In the genomic region with DNA sequence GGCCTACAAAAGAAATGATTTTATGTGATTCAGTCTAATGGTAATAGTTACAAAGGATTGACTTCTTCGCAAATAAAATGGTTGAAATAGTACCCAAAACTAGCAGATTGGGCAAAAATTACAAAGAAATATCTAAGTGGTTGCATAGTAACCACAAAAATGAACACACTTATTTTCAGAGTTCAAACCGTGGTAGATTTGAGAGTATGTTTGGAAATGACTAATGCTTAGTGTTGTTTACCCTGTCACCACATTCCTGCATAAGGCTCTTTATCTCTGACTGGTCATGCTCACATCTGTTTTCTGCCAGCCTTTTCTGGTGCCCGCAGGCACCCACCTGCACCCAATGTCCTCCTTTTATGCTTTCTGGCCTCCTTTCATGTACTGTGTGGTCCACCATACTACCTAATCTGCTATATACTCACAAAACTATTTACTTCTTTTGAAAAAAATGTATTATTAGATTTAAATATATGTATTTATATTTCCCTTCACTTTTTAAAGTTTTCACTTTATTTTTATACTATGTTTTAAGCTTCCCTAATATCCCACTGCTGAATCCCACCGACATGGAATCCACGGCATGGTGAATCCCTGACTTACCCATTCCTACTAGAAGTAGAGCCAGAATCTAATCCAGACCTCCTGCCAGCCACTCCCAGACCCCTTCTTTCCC, we compare ENCODE assay signal across 9 cellular contexts. TPM values are rescaled to one million over a fixed set of nuclear protein-coding genes. Genes with fewer than 3 reads are reported as not detected.
DNase-seq lines count a peak whose midpoint lies in the region; ATAC-seq and TF ChIP-seq lines count a peak whose summit lies in the region.
"Had no signal": no experiment of that assay in that cellular context is flagged by ENCODE, and none has a peak within 500 bp of the region (broad histone marks: within the 10 kb centered on the region; RNA-seq: fewer than 3 reads in every experiment).

No MANE protein-coding gene starts in this region.

- H3K36me3 ChIP-seq in breast epithelium = no peaks in the 10 kb centered on the region
- H3K36me3 ChIP-seq in Panc1 (ENCODE audit: control insufficient read depth, insufficient read depth, low read length) = no peaks in the 10 kb centered on the region
- no peaks in the 10 kb centered on the region for H3K36me3 ChIP-seq in gastroesophageal sphincter

- in situ Hi-C loops in Panc1 (cut with HindIII; ENCODE audit: low pct_unique_long_range_greater_than_20kb, low sequenced_read_pairs) = no loop called here

- no peak overlapping the region for H3K27ac ChIP-seq in breast epithelium
- peak overlapping the region; percentile 77 for H3K27ac ChIP-seq in Panc1 (ENCODE audit: low read length)
- H3K27ac ChIP-seq in gastroesophageal sphincter = no peak overlapping the region

- H3K9me3 ChIP-seq in breast epithelium (no peaks in the 10 kb centered on the region), Panc1 (ENCODE audit: control insufficient read depth, insufficient read depth, low read depth, low read length) (no peaks in the 10 kb centered on the region), gastroesophageal sphincter (no peaks in the 10 kb centered on the region)
- H3K9me3 ChIP-seq: heart left ventricle had no signal

- TF ChIP-seq CTCF in MCF 10A (IDR thresholded peaks at IDR 0.05; ENCODE audit: unreplicated experiment) (no peak), breast epithelium (IDR thresholded peaks at IDR 0.05) (no peak), Panc1 (IDR thresholded peaks at IDR 0.05) (no peak), choroid plexus epithelial cell (conservative IDR thresholded peaks at IDR 0.05; ENCODE audit: low read depth, low read length) (no peak), gastroesophageal sphincter (IDR thresholded peaks at IDR 0.05) (no peak)

- H3K36me3 Mint-ChIP-seq in MCF 10A (ENCODE audit: insufficient read depth, unreplicated experiment) = peaks cover 6% of the 10 kb centered on the region

- no peak overlapping the region for H3K4me3 Mint-ChIP-seq in MCF 10A (ENCODE audit: unreplicated experiment)

- H3K4me1 ChIP-seq in breast epithelium = no peaks in the 10 kb centered on the region
- peaks cover 4% of the 10 kb centered on the region; the same call in 1 of the 2 replicates for H3K4me1 ChIP-seq in Panc1 (ENCODE audit: control insufficient read depth, insufficient read depth, low read length)
- no peaks in the 10 kb centered on the region for H3K4me1 ChIP-seq in gastroesophageal sphincter

- intact Hi-C loops in MCF 10A (cut with micrococcal nuclease) (loop anchor here (5.0 kb wide), 1 partner anchor 172 kb away; no protein-coding TSS in a partner anchor), breast epithelium (cut with DNase I; ENCODE audit: low total_unique reads) (no loop called here), Panc1 (cut with micrococcal nuclease; ENCODE audit: unreplicated experiment) (no loop called here)

- H3K4me3 ChIP-seq in breast epithelium = no peak overlapping the region
- H3K4me3 ChIP-seq in Panc1 (ENCODE audit: low read depth in 2 of 2, low read length in 2 of 2) = no peak overlapping the region
- no peak overlapping the region for H3K4me3 ChIP-seq in choroid plexus epithelial cell (ENCODE audit: low read depth, low read length)
- no peak overlapping the region for H3K4me3 ChIP-seq in gastroesophageal sphincter
- H3K4me3 ChIP-seq: heart left ventricle had no signal

- TF ChIP-seq POLR2A in breast epithelium (IDR thresholded peaks at IDR 0.05) = no peak
- no peak for TF ChIP-seq POLR2A in gastroesophageal sphincter (IDR thresholded peaks at IDR 0.05)

- peaks cover 23% of the 10 kb centered on the region for H3K9me3 Mint-ChIP-seq in MCF 10A (ENCODE audit: unreplicated experiment)

- BruUV-seq in MCF 10A (replicated peaks; lab: Mats Ljungman, UMichigan) = no TSS peak
- no TSS peak for BruUV-seq in Panc1 (replicated peaks; lab: Mats Ljungman, UMichigan)

- no peak for TF ChIP-seq EP300 in gastroesophageal sphincter (IDR thresholded peaks at IDR 0.05)

- DNase-seq in MCF 10A (ENCODE audit: unreplicated experiment) (peak; percentile 92), breast epithelium (ENCODE audit: low spot score in 2 of 2) (no peak), Panc1 (ENCODE audit: low read depth, low spot score) (no peak), choroid plexus epithelial cell (ENCODE audit: low read depth) (peak; percentile 93), nucleus accumbens (lab: John Stamatoyannopoulos, UW) (no peak)
- DNase-seq in stimulated activated CD4-positive, alpha-beta T cell treated with anti-CD3 and anti-CD28 coated beads, Interleukin-4, amount 100 ng/mL, for 1 hour = peak; percentile 24
- DNase-seq: heart left ventricle had no signal

- peak overlapping the region; percentile 95 for H3K27ac Mint-ChIP-seq in MCF 10A (ENCODE audit: low read depth, unreplicated experiment)

- CTCF ChIA-PET in MCF 10A (lab: Yijun Ruan, JAX) (interaction anchor here (1.0 kb wide), 1 partner anchor 11 kb away, joined by 3 read pairs; no protein-coding TSS in a partner anchor), Panc1 (lab: Charles Lee) (no interaction called here)

- POLR2A ChIA-PET in MCF 10A (lab: Yijun Ruan, JAX) = interaction anchor here (0.6 to 6.8 kb wide), 10 partner anchors 12 to 511 kb away, joined by 3 to 43 read pairs (median 4); no protein-coding TSS in a partner anchor
- POLR2A ChIA-PET in Panc1 (lab: Charles Lee) = no interaction called here

- H3K27me3 Mint-ChIP-seq in MCF 10A (ENCODE audit: insufficient read depth, unreplicated experiment) = no peaks in the 10 kb centered on the region

- H3K27me3 ChIP-seq in breast epithelium = no peaks in the 10 kb centered on the region
- no peaks in the 10 kb centered on the region for H3K27me3 ChIP-seq in Panc1 (ENCODE audit: control insufficient read depth, insufficient read depth, low read length)
- no peaks in the 10 kb centered on the region for H3K27me3 ChIP-seq in gastroesophageal sphincter
- H3K27me3 ChIP-seq: heart left ventricle had no signal

- peaks cover 49% of the 10 kb centered on the region for H3K4me1 Mint-ChIP-seq in MCF 10A (ENCODE audit: insufficient read depth, unreplicated experiment)

- ATAC-seq in HG02943 (IDR thresholded peaks at IDR 0.05; ENCODE audit: low read depth, unreplicated experiment) = peak; percentile 75
- ATAC-seq in Panc1 = peak; percentile 99
- no peak for ATAC-seq in gastroesophageal sphincter

- 76 to 77% methylated on average over 4 to 5 of the region's 5 CpGs for WGBS in gastroesophageal sphincter (ENCODE audit: low coverage in 1 of 2), 2 donors

RNA-seq across cellular contexts. Expression of gene PTPRC, which starts 30.3 kb away (rescaled TPM):
- total RNA-seq in MCF 10A (2022) = not detected in 2 replicates
- total RNA-seq in breast epithelium = 10 to 100 TPM; 22.0 to 36.0 (median 35.7) TPM
- total RNA-seq in Panc1 (2021; ENCODE audit: unreplicated experiment) = 1.4 TPM
- polyA plus RNA-seq in Panc1 (2012; ENCODE audit: insufficient read length) = not detected
- total RNA-seq in gastroesophageal sphincter = 10 to 100 TPM in 2 of 4 donors, 1 to 10 TPM in 2; 5.0 to 31.9 (median 12.9) TPM

Comparison
In these comparisons a context has a peak if more than half of its experiments do, and no peak if none do; other contexts are left out.
1. DNase-seq: peak in MCF 10A (single experiment), choroid plexus epithelial cell (single experiment) and stimulated activated CD4-positive, alpha-beta T cell treated with anti-CD3 and anti-CD28 coated beads, Interleukin-4, amount 100 ng/mL, for 1 hour (single experiment); none in breast epithelium (0 of 2), Panc1 (single experiment) and nucleus accumbens (0 of 56).